23 cellular contexts compared by ENCODE assay signal in genomic region chr17:71757156-71757555, GRCh38.
"Had no signal": no experiment of that assay in that cellular context is flagged by ENCODE, and none has a peak within 500 bp of the region (broad histone marks: within the 10 kb centered on the region; RNA-seq: fewer than 3 reads in every experiment).

No MANE protein-coding gene starts in this region.

- H3K27me3 Mint-ChIP-seq: memory B cell; stimulated activated naive B cell treated with anti-CD40 and anti-IgM and Interleukin-4, amounts not matched to agents 10 μg/mL and 1 μg/mL and 100 μg/mL, for 72 hours; stimulated activated naive CD8-positive, alpha-beta T cell treated with anti-CD3 and anti-CD28 coated beads, Interleukin-15, amount 100 ng/mL, for 72 hours had no signal

- H3K27ac Mint-ChIP-seq: endodermal cell; memory B cell; mesothelial cell of epicardium; natural killer cell; stimulated activated naive B cell treated with anti-CD40 and anti-IgM and Interleukin-4, amounts not matched to agents 10 μg/mL and 1 μg/mL and 100 μg/mL, for 72 hours; stimulated activated naive CD8-positive, alpha-beta T cell treated with anti-CD3 and anti-CD28 coated beads, Interleukin-15, amount 100 ng/mL, for 72 hours had no signal

- ATAC-seq: gastroesophageal sphincter; left cardiac atrium; lower lobe of right lung; natural killer cell; sciatic nerve; stimulated activated naive B cell treated with anti-CD40 and anti-IgM and Interleukin-4, amounts not matched to agents 10 μg/mL and 1 μg/mL and 100 μg/mL, for 72 hours; stimulated activated naive CD8-positive, alpha-beta T cell treated with anti-CD3 and anti-CD28 coated beads, Interleukin-15, amount 100 ng/mL, for 72 hours; upper lobe of right lung had no signal

- H3K27me3 ChIP-seq: testis, tibial nerve, upper lobe of right lung, vagina had no signal

- H3K4me3 Mint-ChIP-seq: endodermal cell; memory B cell; mesothelial cell of epicardium; natural killer cell; neural crest cell; stimulated activated naive B cell treated with anti-CD40 and anti-IgM and Interleukin-4, amounts not matched to agents 10 μg/mL and 1 μg/mL and 100 μg/mL, for 72 hours; stimulated activated naive CD8-positive, alpha-beta T cell treated with anti-CD3 and anti-CD28 coated beads, Interleukin-15, amount 100 ng/mL, for 72 hours had no signal

- H3K4me1 Mint-ChIP-seq: endodermal cell; memory B cell; natural killer cell; stimulated activated naive B cell treated with anti-CD40 and anti-IgM and Interleukin-4, amounts not matched to agents 10 μg/mL and 1 μg/mL and 100 μg/mL, for 72 hours; stimulated activated naive CD8-positive, alpha-beta T cell treated with anti-CD3 and anti-CD28 coated beads, Interleukin-15, amount 100 ng/mL, for 72 hours had no signal

- H3K4me3 ChIP-seq: gastroesophageal sphincter, left ventricle myocardium inferior, lower lobe of right lung, testis, tibial nerve, upper lobe of right lung, vagina had no signal

- H3K9me3 Mint-ChIP-seq: endodermal cell, memory B cell, mesothelial cell of epicardium, neural crest cell had no signal

- H3K36me3 Mint-ChIP-seq: memory B cell; mesothelial cell of epicardium; natural killer cell; stimulated activated naive B cell treated with anti-CD40 and anti-IgM and Interleukin-4, amounts not matched to agents 10 μg/mL and 1 μg/mL and 100 μg/mL, for 72 hours had no signal

- FAIRE-seq: endothelial cell of umbilical vein, kidney had no signal

- H3K36me3 ChIP-seq: gastroesophageal sphincter, left ventricle myocardium inferior, lower lobe of right lung, tibial nerve, upper lobe of right lung, vagina had no signal

- DNase-seq: effector CD4-positive, alpha-beta T cell; endodermal cell; erythroblast; kidney; left cardiac atrium; left ventricle myocardium inferior; lower lobe of right lung; natural killer cell; posterior cingulate gyrus; stimulated activated CD4-positive, alpha-beta T cell treated with anti-CD3 and anti-CD28 coated beads, Interleukin-2, amount 100 ng/mL, for 24 hours; stimulated activated CD4-positive, alpha-beta T cell treated with anti-CD3 and anti-CD28 coated beads, Interleukin-4, amount 100 ng/mL, for 4 hours; stimulated activated naive B cell treated with anti-CD40 and anti-IgM and Interleukin-4, amounts not matched to agents 10 μg/mL and 1 μg/mL and 100 μg/mL, for 72 hours; stimulated activated naive CD8-positive, alpha-beta T cell treated with anti-CD3 and anti-CD28 coated beads, Interleukin-15, amount 100 ng/mL, for 72 hours; testis; upper lobe of right lung had no signal
